ENCODE assay signal across 19 cellular contexts in the genomic region with DNA sequence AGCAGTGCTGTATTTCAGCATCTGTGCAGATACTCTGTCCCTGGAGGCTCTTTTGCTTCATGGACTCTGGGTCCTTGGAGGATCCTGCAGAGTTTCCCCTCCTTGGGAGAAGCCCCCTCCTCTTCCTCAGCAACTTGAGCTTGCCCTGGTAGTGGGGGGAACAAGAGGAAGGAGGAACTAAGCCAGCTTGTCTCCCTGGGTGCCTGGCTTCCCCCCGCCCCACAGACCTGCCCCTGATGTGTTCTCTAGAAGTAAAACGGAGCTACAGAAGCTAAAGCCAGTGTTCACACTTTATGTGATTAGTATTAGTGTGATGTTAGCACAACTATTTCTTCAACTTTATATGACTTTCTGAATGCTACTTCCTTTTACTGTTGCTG. TPM values are rescaled to one million over a fixed set of nuclear protein-coding genes. Genes with fewer than 3 reads are reported as not detected.
DNase-seq lines count a peak whose midpoint lies in the region; ATAC-seq and TF ChIP-seq lines count a peak whose summit lies in the region.
"Had no signal": no experiment of that assay in that cellular context is flagged by ENCODE, and none has a peak within 500 bp of the region (broad histone marks: within the 10 kb centered on the region; RNA-seq: fewer than 3 reads in every experiment).

No MANE protein-coding gene starts in this region.

- no peak overlapping the region for H3K4me3 ChIP-seq in CD4-positive, alpha-beta memory T cell (ENCODE audit: low read length in 2 of 2)
- H3K4me3 ChIP-seq in breast epithelium, result no peak overlapping the region
- H3K4me3 ChIP-seq: A549, GM23338, mucosa of descending colon, skin epidermis, tibial nerve had no signal

- no peak overlapping the region for H3K27ac ChIP-seq in CD4-positive, alpha-beta memory T cell (ENCODE audit: low read depth, low read length)
- no peak overlapping the region for H3K27ac ChIP-seq in breast epithelium
- H3K27ac ChIP-seq: A549 had no signal

- no peaks in the 10 kb centered on the region for H3K36me3 Mint-ChIP-seq in activated CD4-positive, alpha-beta T cell treated with anti-CD3 and anti-CD28 coated beads, Interleukin-2, amount 10 ng/mL, durations not matched to agents 7 days and 5 days (ENCODE audit: low read depth)
- H3K36me3 Mint-ChIP-seq in CD4-positive, alpha-beta memory T cell, result peaks cover 0 to 3% of the 10 kb centered on the region in 2 donors
- peaks cover under 1% of the 10 kb centered on the region for H3K36me3 Mint-ChIP-seq in brain
- peaks cover 9% of the 10 kb centered on the region for H3K36me3 Mint-ChIP-seq in nephron (ENCODE audit: low read depth)

- H3K9me3 ChIP-seq in CD4-positive, alpha-beta memory T cell (ENCODE audit: control insufficient read depth in 1 of 2, low read length in 2 of 2), result no peaks in the 10 kb centered on the region
- H3K9me3 ChIP-seq in breast epithelium, result no peaks in the 10 kb centered on the region
- H3K9me3 ChIP-seq: A549, Caco-2, mucosa of descending colon, SK-N-SH, tibial nerve had no signal

- TF ChIP-seq POLR2A in breast epithelium (IDR thresholded peaks at IDR 0.05), result no peak

- H3K27me3 Mint-ChIP-seq in activated CD4-positive, alpha-beta T cell treated with anti-CD3 and anti-CD28 coated beads, Interleukin-2, amount 10 ng/mL, durations not matched to agents 7 days and 5 days, result peaks cover 28% of the 10 kb centered on the region
- H3K27me3 Mint-ChIP-seq in CD4-positive, alpha-beta memory T cell, result peaks cover 0 to 2% of the 10 kb centered on the region in 2 donors
- no peaks in the 10 kb centered on the region for H3K27me3 Mint-ChIP-seq in brain
- H3K27me3 Mint-ChIP-seq in nephron (ENCODE audit: low read depth), result no peaks in the 10 kb centered on the region

- H3K27me3 ChIP-seq in CD4-positive, alpha-beta memory T cell (ENCODE audit: insufficient read depth, low read length), result no peaks in the 10 kb centered on the region
- H3K27me3 ChIP-seq in breast epithelium, result no peaks in the 10 kb centered on the region
- H3K27me3 ChIP-seq: tibial nerve had no signal

- CTCF ChIA-PET in activated CD4-positive, alpha-beta T cell treated with anti-CD3 and anti-CD28 coated beads, Interleukin-2, amount 10 ng/mL, durations not matched to agents 7 days and 5 days (lab: Charles Lee), result no interaction called here
- CTCF ChIA-PET in CD4-positive, alpha-beta memory T cell (lab: Charles Lee; ENCODE audit: partially characterized antibody), result interaction anchor here (1.0 kb wide), 1 partner anchor 109 kb away, joined by 3 read pairs; no protein-coding TSS in a partner anchor

- POLR2A ChIA-PET in activated CD4-positive, alpha-beta T cell treated with anti-CD3 and anti-CD28 coated beads, Interleukin-2, amount 10 ng/mL, durations not matched to agents 7 days and 5 days (lab: Charles Lee), result no interaction called here
- POLR2A ChIA-PET in CD4-positive, alpha-beta memory T cell (lab: Charles Lee; ENCODE audit: partially characterized antibody), result interaction anchor here (0.6 to 1.1 kb wide), 2 partner anchors 11 to 53 kb away, joined by 4 read pairs; a partner anchor contains a TSS

- no peak for ATAC-seq in GM19324 (IDR thresholded peaks at IDR 0.05; ENCODE audit: low FRiP score, unreplicated experiment)
- ATAC-seq: A549, GM23338, Panc1 had no signal

- no peaks in the 10 kb centered on the region for H3K36me3 ChIP-seq in CD4-positive, alpha-beta memory T cell (ENCODE audit: insufficient read depth, low read length)
- no peaks in the 10 kb centered on the region for H3K36me3 ChIP-seq in breast epithelium
- H3K36me3 ChIP-seq: tibial nerve had no signal

- peaks cover 55% of the 10 kb centered on the region for H3K4me1 Mint-ChIP-seq in activated CD4-positive, alpha-beta T cell treated with anti-CD3 and anti-CD28 coated beads, Interleukin-2, amount 10 ng/mL, durations not matched to agents 7 days and 5 days
- peaks cover 37 to 57% (median 45%) of the 10 kb centered on the region in 4 donors for H3K4me1 Mint-ChIP-seq in CD4-positive, alpha-beta memory T cell
- H3K4me1 Mint-ChIP-seq in brain, result peaks cover 99% of the 10 kb centered on the region
- peaks cover 74% of the 10 kb centered on the region for H3K4me1 Mint-ChIP-seq in nephron

- intact Hi-C loops in CD4-positive, alpha-beta memory T cell (cut with micrococcal nuclease), result loop anchor here (5.0 kb wide), 1 partner anchor 44 kb away; no protein-coding TSS in a partner anchor
- intact Hi-C loops in breast epithelium (cut with DNase I; ENCODE audit: low total_unique reads), result no loop called here

- peak overlapping the region; percentile 94 for H3K27ac Mint-ChIP-seq in activated CD4-positive, alpha-beta T cell treated with anti-CD3 and anti-CD28 coated beads, Interleukin-2, amount 10 ng/mL, durations not matched to agents 7 days and 5 days
- peak overlapping the region in 6 of 7 donors; percentile 91 to 98 (median 94) for H3K27ac Mint-ChIP-seq in CD4-positive, alpha-beta memory T cell
- peak overlapping the region; percentile 8 to 95 (median 83) for H3K27ac Mint-ChIP-seq in brain
- peak overlapping the region in 2 of 3 experiments; percentile 32 to 48 for H3K27ac Mint-ChIP-seq in nephron

- TF ChIP-seq CTCF in brain (conservative IDR thresholded peaks at IDR 0.05), result no peak
- no peak for TF ChIP-seq CTCF in nephron (IDR thresholded peaks at IDR 0.05; ENCODE audit: unreplicated experiment in 3 of 3)
- no peak for TF ChIP-seq CTCF in breast epithelium (IDR thresholded peaks at IDR 0.05)

- H3K4me1 ChIP-seq in CD4-positive, alpha-beta memory T cell (ENCODE audit: insufficient read depth, low read length), result peaks cover 55% of the 10 kb centered on the region
- H3K4me1 ChIP-seq in breast epithelium, result peaks cover 7 to 12% of the 10 kb centered on the region in 2 donors
- H3K4me1 ChIP-seq: Caco-2 had no signal

- no peak for DNase-seq in activated CD4-positive, alpha-beta T cell treated with anti-CD3 and anti-CD28 coated beads, Interleukin-2, amount 10 ng/mL, durations not matched to agents 7 days and 5 days
- no peak for DNase-seq in activated CD4-positive, alpha-beta T cell treated with anti-CD3 and anti-CD28 coated beads, Interleukin-2, amount 50 U/mL, for 4 hours
- no peak for DNase-seq in CD4-positive, alpha-beta memory T cell
- no peak for DNase-seq in NOMO-1 (lab: John Stamatoyannopoulos, UW; ENCODE audit: unreplicated experiment in 2 of 2)
- no peak for DNase-seq in breast epithelium (ENCODE audit: low spot score in 2 of 2)
- DNase-seq: activated CD8-positive, alpha-beta memory T cell treated with anti-CD3 and anti-CD28 coated beads for 24 hours; Caco-2; NCI-H1436; NCI-H774; SK-N-SH had no signal

- peak overlapping the region; percentile 75 for H3K4me3 Mint-ChIP-seq in activated CD4-positive, alpha-beta T cell treated with anti-CD3 and anti-CD28 coated beads, Interleukin-2, amount 10 ng/mL, durations not matched to agents 7 days and 5 days
- peak overlapping the region in 7 of 8 donors; percentile 82 to 93 (median 87) for H3K4me3 Mint-ChIP-seq in CD4-positive, alpha-beta memory T cell
- H3K4me3 Mint-ChIP-seq in brain (peak overlapping the region in 4 of 5 experiments; percentile 5 to 55 (median 23)), nephron (no peak overlapping the region)
- H3K4me3 Mint-ChIP-seq: GM23338 had no signal

- no peaks in the 10 kb centered on the region for H3K9me3 Mint-ChIP-seq in activated CD4-positive, alpha-beta T cell treated with anti-CD3 and anti-CD28 coated beads, Interleukin-2, amount 10 ng/mL, durations not matched to agents 7 days and 5 days
- peaks cover 0 to 2% (median 0%) of the 10 kb centered on the region in 8 donors for H3K9me3 Mint-ChIP-seq in CD4-positive, alpha-beta memory T cell
- peaks cover 0 to 9% (median 4%) of the 10 kb centered on the region in 5 experiments for H3K9me3 Mint-ChIP-seq in brain
- peaks cover 7% of the 10 kb centered on the region for H3K9me3 Mint-ChIP-seq in nephron
- H3K9me3 Mint-ChIP-seq: GM23338 had no signal

RNA-seq across cellular contexts. Expression of a gene that starts 10.6 kb away (rescaled TPM):
- 10 to 100 TPM in 1 of 2 experiments, 1 to 10 TPM in 1; 9.7 to 10.9 TPM for total RNA-seq in activated CD4-positive, alpha-beta T cell treated with anti-CD3 and anti-CD28 coated beads, Interleukin-2, amount 10 ng/mL, durations not matched to agents 7 days and 5 days
- total RNA-seq in CD4-positive, alpha-beta memory T cell, result 10 to 100 TPM in 1 of 2 experiments, 1 to 10 TPM in 1; 9.7 to 10.6 TPM
- polyA plus RNA-seq in CD4-positive, alpha-beta memory T cell, result 1 to 10 TPM in 1 of 2 donors, under 1 TPM in 1; 0.93 to 2.3 TPM
- polyA plus RNA-seq in brain (ENCODE audit: insufficient read depth, low read depth, low replicate concordance), result 59.4 TPM
- total RNA-seq in breast epithelium, result 10 to 100 TPM; 24.3 to 94.5 (median 29.9) TPM

RNA-seq across cellular contexts. Expression of a gene that starts 54.5 kb away (rescaled TPM):
- total RNA-seq in activated CD4-positive, alpha-beta T cell treated with anti-CD3 and anti-CD28 coated beads, Interleukin-2, amount 10 ng/mL, durations not matched to agents 7 days and 5 days, result under 1 TPM; 0.87 to 0.94 TPM
- 1 to 10 TPM; 2.0 to 2.2 TPM for total RNA-seq in CD4-positive, alpha-beta memory T cell
- under 1 TPM in 1 of 2 donors, not detected in 1; 0.08 TPM for polyA plus RNA-seq in CD4-positive, alpha-beta memory T cell
- polyA plus RNA-seq in brain (ENCODE audit: insufficient read depth, low read depth, low replicate concordance), result 0.51 TPM
- total RNA-seq in breast epithelium, result under 1 TPM; 0.48 to 0.88 (median 0.66) TPM

Comparison
In these comparisons a context has a peak if more than half of its experiments do, and no peak if none do; other contexts are left out.
1. H3K27ac Mint-ChIP-seq: peak in every context shown above with its lines; median percentile 94 in CD4-positive, alpha-beta memory T cell; 94 in activated CD4-positive, alpha-beta T cell treated with anti-CD3 and anti-CD28 coated beads, Interleukin-2, amount 10 ng/mL, durations not matched to agents 7 days and 5 days; 83 in brain; 40 in nephron.
2. H3K4me3 Mint-ChIP-seq: peak in activated CD4-positive, alpha-beta T cell treated with anti-CD3 and anti-CD28 coated beads, Interleukin-2, amount 10 ng/mL, durations not matched to agents 7 days and 5 days (single experiment), CD4-positive, alpha-beta memory T cell (7 of 8) and brain (4 of 5); none in nephron (0 of 3).